7 cellular contexts compared by ENCODE assay signal in genomic region chr11:62753736-62754603, GRCh38.
A peak's percentile ranks its signal among the peaks of the same experiment; 100 is the strongest.
DNase-seq lines count a peak whose midpoint lies in the region; ATAC-seq, FAIRE-seq and TF ChIP-seq lines count a peak whose summit lies in the region.

Gene ZBTB3 (minus strand): TSS chr11:62754160. CDS start chr11:62753664, 496 bp downstream.

- no peak for TF ChIP-seq CTCF in retinal pigment epithelial cell (conservative IDR thresholded peaks at IDR 0.05; ENCODE audit: low read depth, low read length)

- peak; percentile 95 for ATAC-seq in HG02981 (IDR thresholded peaks at IDR 0.05; ENCODE audit: unreplicated experiment)

- peak within 1 kb of the TSS; percentile 97 for H3K4me3 ChIP-seq in retinal pigment epithelial cell (ENCODE audit: low read length)

- DNase-seq in GM18507 (ENCODE audit: extremely low spot score, insufficient read length, low read depth) (peak; percentile 91), NCI-H2029 treated with DMSO at 0.1 percent for 48 hours (lab: John Stamatoyannopoulos, UW) (peak; percentile 99), T-helper 9 cell (peak; percentile 98), astrocyte of the hippocampus (ENCODE audit: low read depth, low spot score) (peak; percentile 99), hypothalamus (lab: John Stamatoyannopoulos, UW) (peak; percentile 79 to 100 (median 98)), retinal pigment epithelial cell (ENCODE audit: low read depth) (peak; percentile 99)

- FAIRE-seq in GM18507 (lab: Jason Lieb, UNC), result peak; percentile 98

Comparison
In these comparisons a context has a peak if more than half of its experiments do, and no peak if none do; other contexts are left out.
1. Peak in every context shown above with its lines: DNase-seq, ATAC-seq and H3K4me3 ChIP-seq.